In genomic region chr1:3074297-3074741, GRCh38 we compare ENCODE assay signal across 1 cellular context.
TF ChIP-seq lines count a peak whose summit lies in the region.

No MANE protein-coding gene starts in this region.

TF ChIP-seq in WTC11, 78 proteins besides CTCF, POLR2A, EP300 and RAD21 (continued from another document):
- no peak for TF ChIP-seq HMGXB4 (CRISPR knock-in tag; IDR thresholded peaks at IDR 0.05)
- no peak for TF ChIP-seq ZNF512 (CRISPR knock-in tag; IDR thresholded peaks at IDR 0.05; ENCODE audit: borderline replicate concordance)
- no peak for TF ChIP-seq CDX4 (CRISPR knock-in tag; IDR thresholded peaks at IDR 0.05; ENCODE audit: borderline replicate concordance)
- TF ChIP-seq TP53 (CRISPR knock-in tag; IDR thresholded peaks at IDR 0.05): no peak
- no peak for TF ChIP-seq ETV6 (CRISPR knock-in tag; IDR thresholded peaks at IDR 0.05)
- TF ChIP-seq NR2C2 (CRISPR knock-in tag; IDR thresholded peaks at IDR 0.05): no peak
- no peak for TF ChIP-seq PRRX2 (CRISPR knock-in tag; IDR thresholded peaks at IDR 0.05)
